Comparison of ENCODE assay signal across 18 cellular contexts in genomic region chr7:17029150-17029549, GRCh38.
A peak's percentile ranks its signal among the peaks of the same experiment; 100 is the strongest.
DNase-seq lines count a peak whose midpoint lies in the region; ATAC-seq and TF ChIP-seq lines count a peak whose summit lies in the region.
"Had no signal": no experiment of that assay in that cellular context is flagged by ENCODE, and none has a peak within 500 bp of the region (broad histone marks: within the 10 kb centered on the region; RNA-seq: fewer than 3 reads in every experiment).

No MANE protein-coding gene starts in this region.

- no peaks in the 10 kb centered on the region for H3K36me3 ChIP-seq in DND-41 (ENCODE audit: insufficient read depth, low read length)
- H3K36me3 ChIP-seq: upper lobe of left lung had no signal

- H3K79me2 ChIP-seq in DND-41 (ENCODE audit: insufficient read depth, low read length), result no peaks in the 10 kb centered on the region

- DNase-seq in CD1c-positive myeloid dendritic cell (ENCODE audit: extremely low spot score), result peak; percentile 43
- DNase-seq in DND-41, result no peak
- no peak for DNase-seq in T-helper 2 cell treated with Interferon-gamma antibody and Interleukin-4, amounts not matched to agents 5 μg/mL and 100 μg/mL, for 36 hours (ENCODE audit: low spot score)
- DNase-seq in left colon, result no peak
- DNase-seq in NCI-H446 treated with DMSO at 0.1 percent for 48 hours (lab: John Stamatoyannopoulos, UW), result no peak
- DNase-seq in DMS53 (lab: John Stamatoyannopoulos, UW), result no peak
- no peak for DNase-seq in activated CD4-positive, alpha-beta T cell treated with anti-CD3 and anti-CD28 coated beads for 48 hours
- DNase-seq: activated CD4-positive, alpha-beta T cell treated with anti-CD3 and anti-CD28 coated beads, Interleukin-2, amount 50 U/mL, for 4 hours; activated naive CD4-positive, alpha-beta T cell treated with anti-CD3 and anti-CD28 coated beads, Interleukin-2, amount 10 ng/mL, durations not matched to agents 7 days and 5 days; activated T-cell treated with anti-CD3 and anti-CD28 coated beads, Interleukin-2, amount 50 U/mL, for 4 hours; islet precursor cell; naive thymus-derived CD8-positive, alpha-beta T cell; NCI-H2227 treated with DMSO at 0.1 percent for 48 hours; stimulated activated CD4-positive, alpha-beta T cell treated with anti-CD3 and anti-CD28 coated beads, Interleukin-1b, Interleukin-23, amount 100 ng/mL, for 48 hours; upper lobe of left lung had no signal

- no peaks in the 10 kb centered on the region for H3K9me3 ChIP-seq in DND-41 (ENCODE audit: insufficient read depth, low read length, severe bottlenecking)
- H3K9me3 ChIP-seq: upper lobe of left lung had no signal

- H3K4me3 Mint-ChIP-seq in T-helper 2 cell treated with Interferon-gamma antibody and Interleukin-4, amounts not matched to agents 5 μg/mL and 100 μg/mL, for 36 hours, result no peak overlapping the region
- H3K4me3 Mint-ChIP-seq: activated naive CD4-positive, alpha-beta T cell treated with anti-CD3 and anti-CD28 coated beads, Interleukin-2, amount 10 ng/mL, durations not matched to agents 7 days and 5 days; activated T-cell treated with anti-CD3 and anti-CD28 coated beads, Interleukin-2, amount 50 U/mL, for 4 hours; GM23338; stimulated activated naive CD8-positive, alpha-beta T cell treated with anti-CD3 and anti-CD28 coated beads, Interleukin-15, Interleukin-2, amounts not matched to agents 100 ng/mL and 50 ng/mL, for 24 hours had no signal

- no peak overlapping the region for H3K27ac ChIP-seq in DND-41 (ENCODE audit: low read length)

- peak overlapping the region; percentile 20 for H3K27ac Mint-ChIP-seq in T-helper 2 cell treated with Interferon-gamma antibody and Interleukin-4, amounts not matched to agents 5 μg/mL and 100 μg/mL, for 36 hours
- H3K27ac Mint-ChIP-seq: activated naive CD4-positive, alpha-beta T cell treated with anti-CD3 and anti-CD28 coated beads, Interleukin-2, amount 10 ng/mL, durations not matched to agents 7 days and 5 days; GM23338; stimulated activated naive CD8-positive, alpha-beta T cell treated with anti-CD3 and anti-CD28 coated beads, Interleukin-15, Interleukin-2, amounts not matched to agents 100 ng/mL and 50 ng/mL, for 24 hours had no signal

- intact Hi-C loops in left colon (cut with DNase I, micrococcal nuclease), result no loop called here

- H3K36me3 Mint-ChIP-seq in T-helper 2 cell treated with Interferon-gamma antibody and Interleukin-4, amounts not matched to agents 5 μg/mL and 100 μg/mL, for 36 hours (ENCODE audit: low read depth), result peaks cover 7% of the 10 kb centered on the region
- H3K36me3 Mint-ChIP-seq: naive thymus-derived CD8-positive, alpha-beta T cell had no signal

- no peak overlapping the region for H3K4me3 ChIP-seq in DND-41 (ENCODE audit: low read depth in 1 of 2, low read length in 2 of 2)
- H3K4me3 ChIP-seq: GM23338, upper lobe of left lung had no signal

- H3K4me2 ChIP-seq in DND-41 (ENCODE audit: insufficient read depth, low read length), result no peak overlapping the region
- H3K4me2 ChIP-seq: GM23338 had no signal

- peaks cover 17% of the 10 kb centered on the region for H3K4me1 ChIP-seq in DND-41 (ENCODE audit: insufficient read depth, low read length)

- peaks cover 2% of the 10 kb centered on the region for H3K27me3 Mint-ChIP-seq in T-helper 2 cell treated with Interferon-gamma antibody and Interleukin-4, amounts not matched to agents 5 μg/mL and 100 μg/mL, for 36 hours (ENCODE audit: low read depth)
- H3K27me3 Mint-ChIP-seq: stimulated activated naive CD8-positive, alpha-beta T cell treated with anti-CD3 and anti-CD28 coated beads, Interleukin-15, Interleukin-2, amounts not matched to agents 100 ng/mL and 50 ng/mL, for 24 hours had no signal

- TF ChIP-seq CTCF in DND-41 (IDR thresholded peaks at IDR 0.05; ENCODE audit: borderline replicate concordance, extremely low read depth, low read length, poor library complexity, severe bottlenecking), result no peak

- ATAC-seq in DND-41 (ENCODE audit: insufficient read depth, low read depth) (peak; percentile 87), left colon (peak; percentile 31), HG03097 (IDR thresholded peaks at IDR 0.05; ENCODE audit: low FRiP score, unreplicated experiment) (no peak)
- ATAC-seq: activated T-cell treated with anti-CD3 and anti-CD28 coated beads, Interleukin-2, amount 50 U/mL, for 4 hours; GM23338; naive thymus-derived CD8-positive, alpha-beta T cell had no signal

- H3K9ac ChIP-seq in DND-41 (ENCODE audit: low read depth, low read length), result no peak overlapping the region

- no peaks in the 10 kb centered on the region for H4K20me1 ChIP-seq in DND-41 (ENCODE audit: insufficient read depth, low read length)

- no peak overlapping the region for H2AFZ ChIP-seq in DND-41 (ENCODE audit: low read depth, low read length)
- H2AFZ ChIP-seq: GM23338 had no signal

- H3K9me3 Mint-ChIP-seq in T-helper 2 cell treated with Interferon-gamma antibody and Interleukin-4, amounts not matched to agents 5 μg/mL and 100 μg/mL, for 36 hours, result peaks cover 4% of the 10 kb centered on the region
- H3K9me3 Mint-ChIP-seq: activated naive CD4-positive, alpha-beta T cell treated with anti-CD3 and anti-CD28 coated beads, Interleukin-2, amount 10 ng/mL, durations not matched to agents 7 days and 5 days; activated T-cell treated with anti-CD3 and anti-CD28 coated beads, Interleukin-2, amount 50 U/mL, for 4 hours; GM23338; naive thymus-derived CD8-positive, alpha-beta T cell; stimulated activated naive CD8-positive, alpha-beta T cell treated with anti-CD3 and anti-CD28 coated beads, Interleukin-15, Interleukin-2, amounts not matched to agents 100 ng/mL and 50 ng/mL, for 24 hours had no signal

- H3K4me1 Mint-ChIP-seq in T-helper 2 cell treated with Interferon-gamma antibody and Interleukin-4, amounts not matched to agents 5 μg/mL and 100 μg/mL, for 36 hours (ENCODE audit: low read depth), result peaks cover 38% of the 10 kb centered on the region

- H3K27me3 ChIP-seq in DND-41 (ENCODE audit: insufficient read depth, low read length, poor library complexity), result no peaks in the 10 kb centered on the region
- H3K27me3 ChIP-seq: upper lobe of left lung had no signal
